Comparison of ENCODE assay signal across 9 cellular contexts in genomic region chr20:18465536-18466200, GRCh38. TPM values are rescaled to one million over a fixed set of nuclear protein-coding genes. Genes with fewer than 3 reads are reported as not detected.
DNase-seq lines count a peak whose midpoint lies in the region; ATAC-seq, FAIRE-seq and TF ChIP-seq lines count a peak whose summit lies in the region.
"Had no signal": no experiment of that assay in that cellular context is flagged by ENCODE, and none has a peak within 500 bp of the region (broad histone marks: within the 10 kb centered on the region; RNA-seq: fewer than 3 reads in every experiment).

No MANE protein-coding gene starts in this region.

- H3K79me2 ChIP-seq in K562 (ENCODE audit: control insufficient read depth, insufficient read depth, low read length): peaks cover 22% of the 10 kb centered on the region

- peak; percentile 3 for DNase-seq in GM19239 (ENCODE audit: insufficient read length, low spot score)
- peak in 1 of 4 experiments; percentile 1 for DNase-seq in K562 (ENCODE audit: extremely low read depth in 1 of 4, low spot score in 3 of 4)
- no peak for DNase-seq in SK-N-DZ (ENCODE audit: low spot score)
- DNase-seq in epidermal melanocyte (ENCODE audit: insufficient read length, low spot score): no peak
- DNase-seq in amniotic stem cell (lab: John Stamatoyannopoulos, UW): no peak
- DNase-seq in activated CD8-positive, alpha-beta memory T cell treated with anti-CD3 and anti-CD28 coated beads, Interleukin-2, amount 50 U/mL, for 4 hours: no peak
- DNase-seq: stimulated activated CD8-positive, alpha-beta memory T cell treated with anti-CD3 and anti-CD28 coated beads, Interleukin-4, amount 100 ng/mL, for 48 hours had no signal

- POLR2A ChIA-PET in K562 (lab: Yijun Ruan, JAX): no interaction called here

- CTCF ChIA-PET in K562 (lab: Yijun Ruan, JAX; ENCODE audit: low intra/inter-chr PET ratio): no interaction called here

- H3K9ac ChIP-seq in HUES64 (ENCODE audit: low read depth, low read length) (peak overlapping the region; percentile 68; the same call in 1 of the 2 replicates), K562 (ENCODE audit: insufficient read depth in 1 of 2, low read depth in 2 of 2, low read length in 2 of 2) (no peak overlapping the region)

- H3K27ac Mint-ChIP-seq in nephron: peak overlapping the region; percentile 100

- 0 out of 2 replicates have a peak overlapping the region, but pooled peaks have one; percentile 91 for H2AFZ ChIP-seq in K562 (ENCODE audit: low read depth, low read length)

- intact Hi-C loops in K562 (cut with micrococcal nuclease): no loop called here

- H3K4me1 Mint-ChIP-seq in nephron: peaks cover 23% of the 10 kb centered on the region

- FAIRE-seq in GM19239 (lab: Jason Lieb, UNC) (peak; percentile 76), K562 (lab: Jason Lieb, UNC) (no peak)

- ATAC-seq in K562: no peak

- H3K27ac ChIP-seq in HUES64 (ENCODE audit: low read depth, low read length) (no peak overlapping the region), K562 (ENCODE audit: extremely low read depth, low read depth, low read length) (no peak overlapping the region)

- H3K9me3 Mint-ChIP-seq in nephron: no peaks in the 10 kb centered on the region

- H3K4me1 ChIP-seq in HUES64 (ENCODE audit: insufficient read depth, low read length): peaks cover 6% of the 10 kb centered on the region; the same call in 1 of the 2 replicates
- H3K4me1 ChIP-seq in K562 (replicated peaks in 1 of 2; ENCODE audit: control insufficient read depth in 2 of 2, insufficient read depth in 2 of 2, low read length in 2 of 2): peaks cover 0 to 11% of the 10 kb centered on the region in 2 experiments; a peak in 1 of 5 replicates

- no peaks in the 10 kb centered on the region for H3K27me3 Mint-ChIP-seq in nephron (ENCODE audit: low read depth)

- WGBS in HUES64: 90% methylated on average over 5 of the region's 6 CpGs
- WGBS in K562 (ENCODE audit: insufficient coverage, low coverage, missing lambda C conversion rate): 4% methylated on average over 6 of the region's 6 CpGs

- H3K36me3 ChIP-seq in HUES64 (ENCODE audit: insufficient read depth, low read length): peaks cover 20% of the 10 kb centered on the region
- H3K36me3 ChIP-seq in K562 (ENCODE audit: control insufficient read depth, insufficient read depth, low read length): peaks cover 3% of the 10 kb centered on the region; the same call in 1 of the 3 replicates

- TF ChIP-seq RAD21 in K562 (CRISPR knock-in tag; conservative IDR thresholded peaks at IDR 0.05 in 1 of 2, IDR thresholded peaks at IDR 0.05 in 1 of 2): no peak

- in situ Hi-C loops in K562 (cut with MboI): no loop called here

- TF ChIP-seq POLR2A in K562 (conservative IDR thresholded peaks at IDR 0.05): no peak

- TF ChIP-seq CTCF in K562 (IDR thresholded peaks at IDR 0.05 in 2 of 3, conservative IDR thresholded peaks at IDR 0.05 in 1 of 3; ENCODE audit: insufficient read depth in 2 of 3, low read depth in 1 of 3, low read length in 3 of 3): no peak
- no peak for TF ChIP-seq CTCF in nephron (IDR thresholded peaks at IDR 0.05; ENCODE audit: unreplicated experiment in 3 of 3)

- peak overlapping the region; percentile 92 to 98 (median 98) for H3K4me3 Mint-ChIP-seq in nephron

- peaks cover under 1% of the 10 kb centered on the region for H3K36me3 Mint-ChIP-seq in nephron (ENCODE audit: low read depth)

- no peak overlapping the region for H3K4me2 ChIP-seq in K562 (ENCODE audit: insufficient read depth, low read length)

- H3K9me3 ChIP-seq in HUES64 (ENCODE audit: insufficient read depth, low read depth, low read length): no peaks in the 10 kb centered on the region
- H3K9me3 ChIP-seq in K562 (replicated peaks; ENCODE audit: control insufficient read depth, insufficient read depth, low read depth, low read length): no peaks in the 10 kb centered on the region

- no peaks in the 10 kb centered on the region for H3K9me1 ChIP-seq in K562 (ENCODE audit: control insufficient read depth, insufficient read depth, low read length)

- no peaks in the 10 kb centered on the region for H3K27me3 ChIP-seq in HUES64 (ENCODE audit: insufficient read depth, low read length)
- no peaks in the 10 kb centered on the region for H3K27me3 ChIP-seq in K562 (ENCODE audit: control insufficient read depth in 2 of 2, insufficient read depth in 2 of 2, low read length in 2 of 2)

- H3K4me3 ChIP-seq in HUES64 (ENCODE audit: low read length) (peak overlapping the region; percentile 96), K562 (no peak overlapping the region)

- no peaks in the 10 kb centered on the region for H4K20me1 ChIP-seq in K562 (replicated peaks; ENCODE audit: control insufficient read depth, insufficient read depth, low read length)

- no TSS peak for BruUV-seq in K562 (replicated peaks; lab: Mats Ljungman, UMichigan)

- no peak for TF ChIP-seq EP300 in K562 (IDR thresholded peaks at IDR 0.05; ENCODE audit: low read length)

RNA-seq across cellular contexts. Expression of gene DZANK1, which starts 1.2 kb away (rescaled TPM):
- 8.0 TPM for polyA plus RNA-seq in HUES64 (2013, experiment 1 of 2)
- 7.5 TPM for polyA plus RNA-seq in HUES64 (2013, experiment 2 of 2)
- 0.60 TPM in 1 of 2 replicates, not detected in the other for total RNA-seq in K562 (2011; cell fraction: chromatin; rRNA removed; ENCODE audit: low replicate concordance)
- 0.17 TPM in 1 of 2 replicates, not detected in the other for total RNA-seq in K562 (2011; cell fraction: nucleolus; rRNA removed)
- total RNA-seq in K562 (2011; cell fraction: nucleoplasm; rRNA removed): 0.22 TPM in 1 of 2 replicates, not detected in the other
- total RNA-seq in K562 (2014; rRNA removed): 0.08 TPM in 1 of 2 replicates, not detected in the other
- total RNA-seq in K562 (2014; rRNA removed; fragmentation: Illumina TruSeq; extraction: Trizol): not detected in 2 replicates
- total RNA-seq in K562 (2015; rRNA removed; fragmentation: Illumina TruSeq; extraction: Trizol): 0.11 and 0.18 TPM in 2 replicates
- total RNA-seq in K562 (2021): 0.13 and 0.29 TPM in 2 replicates
- 0.09 and 0.11 TPM in 2 replicates for polyA plus RNA-seq in K562 (2011; rRNA removed)
- 0.09 and 0.25 TPM in 2 replicates for polyA plus RNA-seq in K562 (2011; cell fraction: cytosol; rRNA removed)
- 0.25 and 0.40 TPM in 2 replicates for polyA plus RNA-seq in K562 (2011; cell fraction: nucleus; rRNA removed)
- polyA plus RNA-seq in K562 (2012): 0.13 and 0.29 TPM in 2 replicates
- polyA plus RNA-seq in K562 (2014; fragmentation: Illumina TruSeq; extraction: Trizol): 0.04 and 0.15 TPM in 2 replicates
- polyA plus RNA-seq in K562 (2014; fragmentation: Nextera tagmentation; extraction: Ambion mirVana): under 1 TPM; 0.04 to 0.06 TPM
- polyA plus RNA-seq in K562 (2014; rRNA removed): 0.08 and 0.27 TPM in 2 replicates
- 0.18 TPM in 2 replicates for polyA minus RNA-seq in K562 (2011; rRNA and poly(A)+ RNA removed)
- not detected in 2 replicates for polyA minus RNA-seq in K562 (2011; cell fraction: cytosol; rRNA and poly(A)+ RNA removed)
- 0.11 and 0.13 TPM in 2 replicates for polyA minus RNA-seq in K562 (2011; cell fraction: nucleus; rRNA and poly(A)+ RNA removed)
- 5.4 and 6.2 TPM in 2 replicates for polyA plus RNA-seq in SK-N-DZ (2014; cell fraction: cytosol; rRNA removed)
- 5.4 and 7.7 TPM in 2 replicates for polyA plus RNA-seq in SK-N-DZ (2014; cell fraction: nucleus; rRNA removed)

RNA-seq across cellular contexts. Expression of gene POLR3F, which starts 1.5 kb away (rescaled TPM):
- polyA plus RNA-seq in HUES64 (2013, experiment 1 of 2): 12.8 TPM
- 13.9 TPM for polyA plus RNA-seq in HUES64 (2013, experiment 2 of 2)
- total RNA-seq in K562 (2011; cell fraction: chromatin; rRNA removed; ENCODE audit: low replicate concordance): 7.2 and 11.3 TPM in 2 replicates
- 6.2 and 6.6 TPM in 2 replicates for total RNA-seq in K562 (2011; cell fraction: nucleolus; rRNA removed)
- total RNA-seq in K562 (2011; cell fraction: nucleoplasm; rRNA removed): 10.9 and 12.1 TPM in 2 replicates
- total RNA-seq in K562 (2014; rRNA removed): 15.0 and 18.1 TPM in 2 replicates
- 9.6 and 10.9 TPM in 2 replicates for total RNA-seq in K562 (2014; rRNA removed; fragmentation: Illumina TruSeq; extraction: Trizol)
- 11.1 and 11.5 TPM in 2 replicates for total RNA-seq in K562 (2015; rRNA removed; fragmentation: Illumina TruSeq; extraction: Trizol)
- total RNA-seq in K562 (2021): 7.0 and 7.2 TPM in 2 replicates
- polyA plus RNA-seq in K562 (2011; rRNA removed): 6.8 and 8.8 TPM in 2 replicates
- 2.9 and 4.7 TPM in 2 replicates for polyA plus RNA-seq in K562 (2011; cell fraction: cytosol; rRNA removed)
- polyA plus RNA-seq in K562 (2011; cell fraction: nucleus; rRNA removed): 3.4 and 6.7 TPM in 2 replicates
- 6.0 and 7.6 TPM in 2 replicates for polyA plus RNA-seq in K562 (2012)
- 8.1 and 9.0 TPM in 2 replicates for polyA plus RNA-seq in K562 (2014; fragmentation: Illumina TruSeq; extraction: Trizol)
- 10 to 100 TPM; 10.8 to 14.3 TPM for polyA plus RNA-seq in K562 (2014; fragmentation: Nextera tagmentation; extraction: Ambion mirVana)
- 8.2 and 11.4 TPM in 2 replicates for polyA plus RNA-seq in K562 (2014; rRNA removed)
- polyA minus RNA-seq in K562 (2011; rRNA and poly(A)+ RNA removed): 5.8 and 8.1 TPM in 2 replicates
- 5.6 and 6.5 TPM in 2 replicates for polyA minus RNA-seq in K562 (2011; cell fraction: cytosol; rRNA and poly(A)+ RNA removed)
- 6.6 and 7.0 TPM in 2 replicates for polyA minus RNA-seq in K562 (2011; cell fraction: nucleus; rRNA and poly(A)+ RNA removed)
- 20.3 and 20.9 TPM in 2 replicates for polyA plus RNA-seq in SK-N-DZ (2014; cell fraction: cytosol; rRNA removed)
- polyA plus RNA-seq in SK-N-DZ (2014; cell fraction: nucleus; rRNA removed): 19.7 and 20.1 TPM in 2 replicates

RNA-seq across cellular contexts. Expression of gene RBBP9, which starts 31.4 kb away (rescaled TPM):
- 16.1 TPM for polyA plus RNA-seq in HUES64 (2013, experiment 1 of 2)
- polyA plus RNA-seq in HUES64 (2013, experiment 2 of 2): 15.3 TPM
- 0.93 and 3.1 TPM in 2 replicates for total RNA-seq in K562 (2011; cell fraction: chromatin; rRNA removed; ENCODE audit: low replicate concordance)
- total RNA-seq in K562 (2011; cell fraction: nucleolus; rRNA removed): 0.83 and 1.4 TPM in 2 replicates
- total RNA-seq in K562 (2011; cell fraction: nucleoplasm; rRNA removed): 2.3 and 3.9 TPM in 2 replicates
- total RNA-seq in K562 (2014; rRNA removed) (1.5 and 1.7 TPM in 2 replicates), K562 (2014; rRNA removed; fragmentation: Illumina TruSeq; extraction: Trizol) (2.7 and 2.8 TPM in 2 replicates), K562 (2015; rRNA removed; fragmentation: Illumina TruSeq; extraction: Trizol) (2.3 and 2.8 TPM in 2 replicates), K562 (2021) (1.4 and 1.5 TPM in 2 replicates)
- polyA plus RNA-seq in K562 (2011; rRNA removed) (3.2 and 4.4 TPM in 2 replicates), K562 (2014; fragmentation: Illumina TruSeq; extraction: Trizol) (3.0 and 3.1 TPM in 2 replicates), K562 (2014; fragmentation: Nextera tagmentation; extraction: Ambion mirVana) (1 to 10 TPM in 1 of 2 experiments, under 1 TPM in 1; 0.94 to 2.5 TPM), K562 (2014; rRNA removed) (1.4 and 1.9 TPM in 2 replicates)
- 1.6 and 1.7 TPM in 2 replicates for polyA plus RNA-seq in K562 (2011; cell fraction: cytosol; rRNA removed)
- 3.5 and 5.2 TPM in 2 replicates for polyA plus RNA-seq in K562 (2011; cell fraction: nucleus; rRNA removed)
- polyA plus RNA-seq in K562 (2012): 1.0 and 1.1 TPM in 2 replicates
- polyA minus RNA-seq in K562 (2011; rRNA and poly(A)+ RNA removed): 6.0 and 8.1 TPM in 2 replicates
- 1.5 and 3.1 TPM in 2 replicates for polyA minus RNA-seq in K562 (2011; cell fraction: cytosol; rRNA and poly(A)+ RNA removed)
- polyA minus RNA-seq in K562 (2011; cell fraction: nucleus; rRNA and poly(A)+ RNA removed): 0.94 and 2.3 TPM in 2 replicates
- 30.3 and 38.8 TPM in 2 replicates for polyA plus RNA-seq in SK-N-DZ (2014; cell fraction: cytosol; rRNA removed)
- 14.8 and 19.4 TPM in 2 replicates for polyA plus RNA-seq in SK-N-DZ (2014; cell fraction: nucleus; rRNA removed)

RNA-seq across cellular contexts. Expression of gene SEC23B, which starts 42.1 kb away (rescaled TPM):
- polyA plus RNA-seq in HUES64 (2013, experiment 1 of 2): 43.8 TPM
- polyA plus RNA-seq in HUES64 (2013, experiment 2 of 2): 40.2 TPM
- total RNA-seq in K562 (2011; cell fraction: chromatin; rRNA removed; ENCODE audit: low replicate concordance): 54.0 and 57.7 TPM in 2 replicates
- 31.0 and 32.1 TPM in 2 replicates for total RNA-seq in K562 (2011; cell fraction: nucleolus; rRNA removed)
- 36.7 and 45.2 TPM in 2 replicates for total RNA-seq in K562 (2011; cell fraction: nucleoplasm; rRNA removed)
- total RNA-seq in K562 (2014; rRNA removed) (36.2 and 41.6 TPM in 2 replicates), K562 (2014; rRNA removed; fragmentation: Illumina TruSeq; extraction: Trizol) (39.9 and 41.4 TPM in 2 replicates), K562 (2015; rRNA removed; fragmentation: Illumina TruSeq; extraction: Trizol) (34.4 and 37.4 TPM in 2 replicates), K562 (2021) (38.4 and 39.5 TPM in 2 replicates)
- polyA plus RNA-seq in K562 (2011; rRNA removed) (67.8 and 70.2 TPM in 2 replicates), K562 (2014; fragmentation: Illumina TruSeq; extraction: Trizol) (44.2 and 50.1 TPM in 2 replicates), K562 (2014; fragmentation: Nextera tagmentation; extraction: Ambion mirVana) (10 to 100 TPM; 31.7 to 60.2 TPM), K562 (2014; rRNA removed) (38.5 and 40.4 TPM in 2 replicates)
- 49.3 and 61.5 TPM in 2 replicates for polyA plus RNA-seq in K562 (2011; cell fraction: cytosol; rRNA removed)
- 31.7 and 41.3 TPM in 2 replicates for polyA plus RNA-seq in K562 (2011; cell fraction: nucleus; rRNA removed)
- polyA plus RNA-seq in K562 (2012): 56.1 and 65.7 TPM in 2 replicates
- 86.4 and 96.8 TPM in 2 replicates for polyA minus RNA-seq in K562 (2011; rRNA and poly(A)+ RNA removed)
- polyA minus RNA-seq in K562 (2011; cell fraction: cytosol; rRNA and poly(A)+ RNA removed): 30.2 and 34.9 TPM in 2 replicates
- polyA minus RNA-seq in K562 (2011; cell fraction: nucleus; rRNA and poly(A)+ RNA removed): 19.5 and 39.8 TPM in 2 replicates
- 67.8 and 72.9 TPM in 2 replicates for polyA plus RNA-seq in SK-N-DZ (2014; cell fraction: cytosol; rRNA removed)
- 28.1 and 44.8 TPM in 2 replicates for polyA plus RNA-seq in SK-N-DZ (2014; cell fraction: nucleus; rRNA removed)
